In the genomic region with DNA sequence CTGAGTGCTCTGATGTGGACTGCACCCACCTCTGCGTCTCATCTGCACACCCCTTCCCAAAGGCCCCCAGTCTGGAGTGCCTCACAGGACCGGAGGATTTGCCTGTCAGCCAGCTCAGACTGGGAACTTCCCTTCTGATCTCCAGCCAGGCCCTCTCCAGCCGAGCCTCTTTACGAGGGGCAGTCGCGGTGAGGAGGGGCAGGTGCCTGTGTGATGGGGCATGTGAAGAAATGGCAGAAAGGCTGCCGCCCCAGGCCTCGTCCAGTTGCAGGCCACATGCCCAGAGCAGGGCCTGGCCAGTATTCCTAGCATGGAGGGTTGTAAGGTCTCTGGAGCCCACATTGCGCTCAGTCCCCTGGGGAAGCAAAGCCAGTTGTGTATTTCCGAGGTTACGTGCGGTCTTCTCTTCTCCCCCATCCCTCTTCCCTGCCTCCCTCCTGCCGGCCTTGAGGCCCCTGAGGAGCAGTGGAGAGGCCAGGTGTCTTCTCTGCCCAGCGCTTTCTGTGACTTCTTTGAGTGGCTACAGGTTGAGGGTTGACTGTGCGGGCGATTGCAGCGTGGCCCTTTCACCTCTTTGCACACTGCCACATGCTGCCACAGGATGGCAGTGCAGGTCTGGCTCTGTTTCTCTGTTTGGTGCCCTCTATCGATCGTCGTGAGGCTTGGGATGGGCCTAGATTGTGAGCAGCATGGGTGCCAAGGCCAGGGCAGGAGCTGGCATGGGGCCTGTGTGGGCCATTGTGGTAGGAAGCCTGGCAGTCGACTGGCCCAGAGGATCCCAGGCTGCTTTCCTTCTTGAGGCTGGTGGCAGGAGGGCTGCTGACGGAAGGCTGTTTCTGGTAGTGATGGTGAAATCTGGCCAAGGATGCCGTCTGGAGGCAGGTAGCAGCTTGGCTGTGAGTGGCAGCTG, we compare ENCODE assay signal across 8 cellular contexts. TPM values are rescaled to one million over a fixed set of nuclear protein-coding genes. Genes with fewer than 3 reads are reported as not detected.
DNase-seq lines count a peak whose midpoint lies in the region; ATAC-seq and TF ChIP-seq lines count a peak whose summit lies in the region.

No MANE protein-coding gene starts in this region.

- H3K4me3 ChIP-seq in psoas muscle, result no peak overlapping the region

- no peaks in the 10 kb centered on the region for H3K27me3 ChIP-seq in psoas muscle (ENCODE audit: insufficient read depth in 3 of 3, low read length in 2 of 3)

- no peaks in the 10 kb centered on the region for H3K27me3 Mint-ChIP-seq in IgD-negative memory B cell
- H3K27me3 Mint-ChIP-seq in activated naive CD4-positive, alpha-beta T cell treated with anti-CD3 and anti-CD28 coated beads, Interleukin-2, amount 50 U/mL, for 24 hours, result no peaks in the 10 kb centered on the region

- peaks cover 24 to 76% of the 10 kb centered on the region in 2 donors for H3K36me3 ChIP-seq in psoas muscle (ENCODE audit: insufficient read depth in 1 of 2, low read depth in 1 of 2)

- TF ChIP-seq CTCF in psoas muscle (IDR thresholded peaks at IDR 0.05), result peak; percentile 63

- peak; percentile 54 for DNase-seq in NK-92 treated with Interleukin-12 subunit alpha and Interleukin-12 subunit beta, amount 100 ng/mL, for 24 hours (lab: John Stamatoyannopoulos, UW)
- no peak for DNase-seq in NK-92 (lab: John Stamatoyannopoulos, UW; ENCODE audit: unreplicated experiment)
- DNase-seq in SKM-1 (lab: John Stamatoyannopoulos, UW; ENCODE audit: unreplicated experiment), result peak; percentile 77
- DNase-seq in head of caudate nucleus, result peak; percentile 59 to 92 (median 82)
- DNase-seq in psoas muscle, result peak; percentile 66 to 82

- H3K4me1 ChIP-seq in psoas muscle, result peaks cover 39% of the 10 kb centered on the region

- peak overlapping the region in 3 of 4 donors; percentile 49 to 98 (median 50) for H3K4me3 Mint-ChIP-seq in IgD-negative memory B cell
- peak overlapping the region; percentile 26 for H3K4me3 Mint-ChIP-seq in activated naive CD4-positive, alpha-beta T cell treated with anti-CD3 and anti-CD28 coated beads, Interleukin-2, amount 50 U/mL, for 24 hours

- no peak overlapping the region for H3K27ac ChIP-seq in psoas muscle

- no peaks in the 10 kb centered on the region for H3K9me3 ChIP-seq in psoas muscle

- peak overlapping the region; percentile 45 to 99 (median 94) for H3K27ac Mint-ChIP-seq in IgD-negative memory B cell
- H3K27ac Mint-ChIP-seq in activated naive CD4-positive, alpha-beta T cell treated with anti-CD3 and anti-CD28 coated beads, Interleukin-2, amount 50 U/mL, for 24 hours, result peak overlapping the region; percentile 74

- intact Hi-C loops in head of caudate nucleus (cut with DNase I) (no loop called here), psoas muscle (cut with DNase I) (no loop called here)

- ATAC-seq in psoas muscle, result peak; percentile 58 to 77 (median 70)
- no peak for ATAC-seq in GM18520 (IDR thresholded peaks at IDR 0.05; ENCODE audit: unreplicated experiment)

- WGBS in psoas muscle, 3 donors, result 50 to 56% (median 51%) methylated on average over 22 to 23 of the region's 23 CpGs

- peaks cover 4% of the 10 kb centered on the region for H3K36me3 Mint-ChIP-seq in IgD-negative memory B cell
- H3K36me3 Mint-ChIP-seq in activated naive CD4-positive, alpha-beta T cell treated with anti-CD3 and anti-CD28 coated beads, Interleukin-2, amount 50 U/mL, for 24 hours, result peaks cover 10% of the 10 kb centered on the region

- peaks cover 31 to 33% (median 33%) of the 10 kb centered on the region in 3 donors for H3K4me1 Mint-ChIP-seq in IgD-negative memory B cell
- H3K4me1 Mint-ChIP-seq in activated naive CD4-positive, alpha-beta T cell treated with anti-CD3 and anti-CD28 coated beads, Interleukin-2, amount 50 U/mL, for 24 hours, result peaks cover 67% of the 10 kb centered on the region

- H3K9me3 Mint-ChIP-seq in IgD-negative memory B cell, result no peaks in the 10 kb centered on the region
- H3K9me3 Mint-ChIP-seq in activated naive CD4-positive, alpha-beta T cell treated with anti-CD3 and anti-CD28 coated beads, Interleukin-2, amount 50 U/mL, for 24 hours, result no peaks in the 10 kb centered on the region

RNA-seq across cellular contexts. Expression of a gene that starts 5.3 kb away (rescaled TPM):
- polyA plus RNA-seq in IgD-negative memory B cell (86.2 TPM), psoas muscle (10 to 100 TPM; 36.6 to 61.8 (median 51.6) TPM)
- total RNA-seq in psoas muscle, result 10 to 100 TPM; 40.9 to 57.5 (median 46.5) TPM
